9 cellular contexts compared by ENCODE assay signal in genomic region chr6:137872071-137872470, GRCh38. TPM values are rescaled to one million over a fixed set of nuclear protein-coding genes. Genes with fewer than 3 reads are reported as not detected.
DNase-seq lines count a peak whose midpoint lies in the region; ATAC-seq and TF ChIP-seq lines count a peak whose summit lies in the region.
"Had no signal": no experiment of that assay in that cellular context is flagged by ENCODE, and none has a peak within 500 bp of the region (broad histone marks: within the 10 kb centered on the region; RNA-seq: fewer than 3 reads in every experiment).

No MANE protein-coding gene starts in this region.

- peak overlapping the region; percentile 89 to 99 (median 98) for H3K27ac Mint-ChIP-seq in CD4-positive, CD25-positive, alpha-beta regulatory T cell
- no peak overlapping the region for H3K27ac Mint-ChIP-seq in neural progenitor cell
- H3K27ac Mint-ChIP-seq: GM23338 had no signal

- H3F3A ChIP-seq in neural progenitor cell (ENCODE audit: low read depth), result peaks cover 36% of the 10 kb centered on the region

- H3K9ac ChIP-seq in KMS-11, result peak overlapping the region; percentile 92; the same call in 1 of the 2 replicates
- no peak overlapping the region for H3K9ac ChIP-seq in neural progenitor cell

- peak overlapping the region; percentile 99 for H3K4me3 ChIP-seq in CD4-positive, CD25-positive, alpha-beta regulatory T cell (ENCODE audit: low read depth, low read length)
- H3K4me3 ChIP-seq in KMS-11 (IDR thresholded peaks at IDR 0.05; ENCODE audit: insufficient read depth, low read depth, low read length) (no peak overlapping the region), coronary artery (peak overlapping the region; percentile 48), neural progenitor cell (no peak overlapping the region)
- H3K4me3 ChIP-seq: GM23338 had no signal

- H3K9me3 Mint-ChIP-seq in CD4-positive, CD25-positive, alpha-beta regulatory T cell, result peaks cover 0 to 3% (median 0%) of the 10 kb centered on the region in 7 donors
- no peaks in the 10 kb centered on the region for H3K9me3 Mint-ChIP-seq in neural progenitor cell
- H3K9me3 Mint-ChIP-seq: GM23338 had no signal

- no peaks in the 10 kb centered on the region for H3K9me3 ChIP-seq in CD4-positive, CD25-positive, alpha-beta regulatory T cell (ENCODE audit: control insufficient read depth in 2 of 2, low read length in 2 of 2)
- H3K9me3 ChIP-seq in neural progenitor cell (ENCODE audit: low read depth), result no peaks in the 10 kb centered on the region

- TF ChIP-seq CTCF in KMS-11 (conservative IDR thresholded peaks at IDR 0.05; ENCODE audit: low read depth, low read length) (no peak), coronary artery (IDR thresholded peaks at IDR 0.05) (no peak), neural progenitor cell (IDR thresholded peaks at IDR 0.05) (no peak)

- H3K4me3 Mint-ChIP-seq in CD4-positive, CD25-positive, alpha-beta regulatory T cell, result peak overlapping the region; percentile 92 to 98 (median 96)
- H3K4me3 Mint-ChIP-seq in neural progenitor cell, result no peak overlapping the region
- H3K4me3 Mint-ChIP-seq: GM23338 had no signal

- H3K4me2 ChIP-seq in KMS-11, result peak overlapping the region; percentile 99
- peak overlapping the region; percentile 67 for H3K4me2 ChIP-seq in neural progenitor cell
- H3K4me2 ChIP-seq: GM23338 had no signal

- peaks cover 37 to 82% (median 61%) of the 10 kb centered on the region in 4 donors for H3K4me1 Mint-ChIP-seq in CD4-positive, CD25-positive, alpha-beta regulatory T cell
- peaks cover 25% of the 10 kb centered on the region for H3K4me1 Mint-ChIP-seq in neural progenitor cell

- H3K79me2 ChIP-seq in KMS-11 (ENCODE audit: insufficient read depth, low read depth), result peaks cover 99% of the 10 kb centered on the region
- peaks cover 11% of the 10 kb centered on the region for H3K79me2 ChIP-seq in neural progenitor cell (ENCODE audit: low read depth)

- peak in 1 of 3 donors; percentile 8 for DNase-seq in CD4-positive, CD25-positive, alpha-beta regulatory T cell
- no peak for DNase-seq in coronary artery (ENCODE audit: low spot score)
- no peak for DNase-seq in neural progenitor cell (ENCODE audit: low spot score)
- DNase-seq in C1 segment of cervical spinal cord (lab: John Stamatoyannopoulos, UW), result no peak
- DNase-seq in SHP77 treated with DMSO at 0.1 percent for 48 hours (lab: John Stamatoyannopoulos, UW), result no peak
- DNase-seq in A172 (ENCODE audit: low spot score), result no peak
- no peak for DNase-seq in mucosa of gallbladder (ENCODE audit: low spot score)

- H3K27me3 ChIP-seq in CD4-positive, CD25-positive, alpha-beta regulatory T cell (ENCODE audit: control insufficient read depth, insufficient read depth, low read length), result no peaks in the 10 kb centered on the region
- H3K27me3 ChIP-seq in KMS-11 (ENCODE audit: insufficient read depth, low read depth) (no peaks in the 10 kb centered on the region), neural progenitor cell (peaks cover 3% of the 10 kb centered on the region)

- H3K36me3 ChIP-seq in CD4-positive, CD25-positive, alpha-beta regulatory T cell (ENCODE audit: control insufficient read depth, insufficient read depth, low read length), result peaks cover 71% of the 10 kb centered on the region
- H3K36me3 ChIP-seq in KMS-11 (ENCODE audit: insufficient read depth), result peaks cover 44% of the 10 kb centered on the region; the same call in 1 of the 2 replicates
- peaks cover 5% of the 10 kb centered on the region for H3K36me3 ChIP-seq in neural progenitor cell

- peaks cover 55% of the 10 kb centered on the region for H3K4me1 ChIP-seq in CD4-positive, CD25-positive, alpha-beta regulatory T cell (ENCODE audit: control insufficient read depth, insufficient read depth, low read length, poor library complexity, severe bottlenecking)
- peaks cover 52% of the 10 kb centered on the region for H3K4me1 ChIP-seq in KMS-11 (ENCODE audit: low read depth, poor library complexity, severe bottlenecking)
- peaks cover 56% of the 10 kb centered on the region for H3K4me1 ChIP-seq in neural progenitor cell

- H3K27ac ChIP-seq in CD4-positive, CD25-positive, alpha-beta regulatory T cell (ENCODE audit: insufficient read depth, low read length, poor library complexity, severe bottlenecking), result peak overlapping the region; percentile 97
- H3K27ac ChIP-seq in KMS-11 (peak overlapping the region; percentile 90; the same call in 1 of the 2 replicates), coronary artery (peak overlapping the region in 1 of 2 donors; percentile 32), neural progenitor cell (no peak overlapping the region)

- H2AFZ ChIP-seq in KMS-11 (ENCODE audit: low read depth) (no peak overlapping the region), neural progenitor cell (replicated peaks) (no peak overlapping the region)
- H2AFZ ChIP-seq: GM23338 had no signal

- H3K36me3 Mint-ChIP-seq in CD4-positive, CD25-positive, alpha-beta regulatory T cell, result peaks cover 67% of the 10 kb centered on the region
- H3K36me3 Mint-ChIP-seq in neural progenitor cell, result peaks cover 10% of the 10 kb centered on the region

- H3K27me3 Mint-ChIP-seq in CD4-positive, CD25-positive, alpha-beta regulatory T cell, result peaks cover 5% of the 10 kb centered on the region
- H3K27me3 Mint-ChIP-seq in neural progenitor cell (ENCODE audit: insufficient read depth, low read depth), result no peaks in the 10 kb centered on the region

- ATAC-seq in CD4-positive, CD25-positive, alpha-beta regulatory T cell (ENCODE audit: low read depth in 2 of 2), result no peak
- ATAC-seq: GM23338 had no signal

- no peaks in the 10 kb centered on the region for H4K20me1 ChIP-seq in KMS-11 (ENCODE audit: insufficient read depth)
- H4K20me1 ChIP-seq in neural progenitor cell (ENCODE audit: low read depth), result peaks cover 7% of the 10 kb centered on the region

RNA-seq across cellular contexts. Expression of gene TNFAIP3, which starts 5.0 kb away (rescaled TPM):
- 3,783 TPM for total RNA-seq in CD4-positive, CD25-positive, alpha-beta regulatory T cell
- 100 to 1,000 TPM in 2 of 4 donors, 10 to 100 TPM in 2; 70.5 to 103 (median 86.4) TPM for polyA plus RNA-seq in CD4-positive, CD25-positive, alpha-beta regulatory T cell
- total RNA-seq in neural progenitor cell (ENCODE audit: low replicate concordance) (1.8 and 5.3 TPM in 2 replicates), mucosa of gallbladder (33.8 TPM)
- total RNA-seq in A172 (2014; rRNA removed; shearing (Covaris generic)), result 1.2 and 1.6 TPM in 2 replicates

Comparison
In these comparisons a context has a peak if more than half of its experiments do, and no peak if none do; other contexts are left out.
1. H3K4me3 ChIP-seq: peak in CD4-positive, CD25-positive, alpha-beta regulatory T cell (single experiment) and coronary artery (single experiment); none in KMS-11 (single experiment) and neural progenitor cell (single experiment).
2. RNA of gene TNFAIP3, which starts 5.0 kb away (total RNA-seq): 3,783 TPM in CD4-positive, CD25-positive, alpha-beta regulatory T cell (single experiment); 33.8 TPM in mucosa of gallbladder (single experiment), 1.8 to 5.3 TPM in neural progenitor cell and 1.2 to 1.6 TPM in A172; every median in the first group is over 100 times any median in the second.